ENCODE assay signal across 17 cellular contexts in the genomic region with DNA sequence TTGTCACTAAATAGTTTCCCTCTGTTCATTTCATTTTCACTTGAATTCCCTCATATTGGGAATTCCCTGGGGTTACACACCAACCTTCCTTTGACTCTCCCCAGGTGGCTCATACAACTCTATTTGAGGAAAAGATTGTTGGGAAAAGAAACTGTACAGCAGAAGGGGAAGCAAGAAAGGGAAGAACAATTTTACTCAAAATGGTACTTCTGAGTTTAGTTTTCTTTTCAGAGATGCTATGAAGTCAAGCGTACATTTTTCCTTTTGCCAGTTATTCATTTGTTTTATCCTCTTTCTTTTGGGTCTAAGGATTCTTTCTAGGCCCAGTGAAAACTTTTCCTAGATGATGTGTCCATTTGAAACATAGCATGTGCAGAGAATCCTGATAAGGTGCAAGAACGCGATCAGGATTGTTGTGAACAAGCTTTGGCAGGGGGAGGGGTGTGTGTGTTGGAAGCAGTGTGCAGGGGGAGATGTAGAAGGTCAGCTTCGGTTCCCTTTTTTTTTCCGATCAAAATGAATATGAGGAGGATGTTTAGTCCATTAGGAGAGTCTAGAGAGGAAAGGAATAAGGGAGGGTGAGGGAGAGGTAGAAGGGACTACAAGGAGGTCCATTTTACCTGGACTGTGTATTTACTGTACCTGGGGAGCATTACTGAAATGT. TPM values are rescaled to one million over a fixed set of nuclear protein-coding genes. Genes with fewer than 3 reads are reported as not detected.
"Had no signal": no experiment of that assay in that cellular context is flagged by ENCODE, and none has a peak within 500 bp of the region (broad histone marks: within the 10 kb centered on the region; RNA-seq: fewer than 3 reads in every experiment).

No MANE protein-coding gene starts in this region.

- H3K27me3 Mint-ChIP-seq: naive B cell had no signal

- H3K4me3 Mint-ChIP-seq: activated CD4-positive, alpha-beta T cell treated with anti-CD3 and anti-CD28 coated beads, Interleukin-2, amount 10 ng/mL, durations not matched to agents 7 days and 5 days; activated naive CD4-positive, alpha-beta T cell treated with anti-CD3 and anti-CD28 coated beads, Interleukin-2, amount 10 ng/mL, durations not matched to agents 7 days and 5 days had no signal

- H3K36me3 Mint-ChIP-seq: activated naive CD4-positive, alpha-beta T cell treated with anti-CD3 and anti-CD28 coated beads, Interleukin-2, amount 10 ng/mL, durations not matched to agents 7 days and 5 days; naive B cell had no signal

- H3K27ac Mint-ChIP-seq: activated CD4-positive, alpha-beta T cell treated with anti-CD3 and anti-CD28 coated beads, Interleukin-2, amount 10 ng/mL, durations not matched to agents 7 days and 5 days; activated naive CD4-positive, alpha-beta T cell treated with anti-CD3 and anti-CD28 coated beads, Interleukin-2, amount 10 ng/mL, durations not matched to agents 7 days and 5 days had no signal

- H3K36me3 ChIP-seq: colonic mucosa, gastrocnemius medialis, left ventricle myocardium inferior had no signal

- H3K9me3 ChIP-seq: colonic mucosa, gastrocnemius medialis, left ventricle myocardium inferior had no signal

- H3K4me3 ChIP-seq: colonic mucosa, gastrocnemius medialis, left ventricle myocardium inferior had no signal

- H3K27me3 ChIP-seq: colonic mucosa, gastrocnemius medialis had no signal

- ATAC-seq: gastrocnemius medialis, right cardiac atrium had no signal

- H3K9me3 Mint-ChIP-seq: activated CD4-positive, alpha-beta T cell treated with anti-CD3 and anti-CD28 coated beads, Interleukin-2, amount 10 ng/mL, durations not matched to agents 7 days and 5 days; activated naive CD4-positive, alpha-beta T cell treated with anti-CD3 and anti-CD28 coated beads, Interleukin-2, amount 10 ng/mL, durations not matched to agents 7 days and 5 days had no signal

- H3K27ac ChIP-seq: colonic mucosa, gastrocnemius medialis, left ventricle myocardium inferior had no signal

- DNase-seq: activated CD4-positive, alpha-beta T cell treated with anti-CD3 and anti-CD28 coated beads, Interleukin-2, amount 10 ng/mL, durations not matched to agents 7 days and 5 days; activated CD4-positive, CD25-positive, alpha-beta regulatory T cell; activated CD8-positive, alpha-beta memory T cell treated with anti-CD3 and anti-CD28 coated beads for 24 hours; activated naive CD4-positive, alpha-beta T cell treated with anti-CD3 and anti-CD28 coated beads, Interleukin-2, amount 10 ng/mL, durations not matched to agents 7 days and 5 days; caudate nucleus; colonic mucosa; effector CD4-positive, alpha-beta T cell; gastrocnemius medialis; kidney; left ventricle myocardium inferior; naive B cell; right cardiac atrium; small intestine; stimulated activated naive CD4-positive, alpha-beta T cell; trophoblast cell had no signal

RNA-seq across cellular contexts. Expression of gene CD1D, which starts 26.8 kb away (rescaled TPM):
- total RNA-seq: activated CD4-positive, alpha-beta T cell treated with anti-CD3 and anti-CD28 coated beads, Interleukin-2, amount 10 ng/mL, durations not matched to agents 7 days and 5 days; endothelial cell of umbilical vein; T-helper 1 cell treated with Interleukin-12 subunit alpha and Interleukin-12 subunit beta and Interleukin-4 antibody, amounts not matched to agents 30 ng/mL and 1 ng/mL, for 36 hours had no signal
